In genomic region chr10:71873582-71874182, GRCh38 we compare ENCODE assay signal across 12 cellular contexts. TPM values are rescaled to one million over a fixed set of nuclear protein-coding genes. Genes with fewer than 3 reads are reported as not detected.
DNase-seq lines count a peak whose midpoint lies in the region; ATAC-seq and TF ChIP-seq lines count a peak whose summit lies in the region.
"Had no signal": no experiment of that assay in that cellular context is flagged by ENCODE, and none has a peak within 500 bp of the region (broad histone marks: within the 10 kb centered on the region; RNA-seq: fewer than 3 reads in every experiment).

No MANE protein-coding gene starts in this region.

- no peak for TF ChIP-seq EP300 in SK-N-SH (IDR thresholded peaks at IDR 0.05; ENCODE audit: borderline replicate concordance in 1 of 2, low read depth in 1 of 2, low read length in 1 of 2)

- 91% methylated on average over 7 of the region's 7 CpGs for WGBS in SK-N-SH (ENCODE audit: low lambda C conversion rate)

- H3K4me1 ChIP-seq in SK-N-SH (ENCODE audit: control insufficient read depth in 1 of 2, insufficient read depth in 2 of 2, low read depth in 1 of 2, low read length in 1 of 2): peaks cover 0 to 2% of the 10 kb centered on the region in 2 experiments; a peak in 2 of 4 replicates

- H3K36me3 ChIP-seq in SK-N-SH (replicated peaks in 1 of 2; ENCODE audit: control insufficient read depth in 1 of 2, insufficient read depth in 2 of 2, low read length in 1 of 2): no peaks in the 10 kb centered on the region
- H3K36me3 ChIP-seq: BLaER1, SJSA1 had no signal

- H3K4me3 ChIP-seq in GM12865 (ENCODE audit: low read depth, low read length): no peak overlapping the region
- H3K4me3 ChIP-seq in SK-N-SH (ENCODE audit: low read depth in 2 of 2, low read length in 1 of 2): no peak overlapping the region
- H3K4me3 ChIP-seq in dorsolateral prefrontal cortex: no peak overlapping the region
- H3K4me3 ChIP-seq: BLaER1, SJSA1 had no signal

- no peaks in the 10 kb centered on the region for H3K27me3 Mint-ChIP-seq in T-helper 2 cell treated with Interferon-gamma antibody and Interleukin-4, amounts not matched to agents 5 μg/mL and 100 μg/mL, for 36 hours (ENCODE audit: low read depth)

- POLR2A ChIA-PET in SK-N-SH (lab: Yijun Ruan, JAX): interaction anchor here (0.6 kb wide), 1 partner anchor 67 kb away, joined by 4 read pairs; no protein-coding TSS in a partner anchor

- no peak overlapping the region for H3K4me2 ChIP-seq in SK-N-SH
- H3K4me2 ChIP-seq: BLaER1 had no signal

- no peak overlapping the region for H3K4me3 Mint-ChIP-seq in T-helper 2 cell treated with Interferon-gamma antibody and Interleukin-4, amounts not matched to agents 5 μg/mL and 100 μg/mL, for 36 hours
- H3K4me3 Mint-ChIP-seq: brain had no signal

- no peak for TF ChIP-seq RAD21 in SK-N-SH (IDR thresholded peaks at IDR 0.05; ENCODE audit: low read length)

- intact Hi-C loops in dorsolateral prefrontal cortex (cut with DNase I): no loop called here

- in situ Hi-C loops in G401 (cut with HindIII; ENCODE audit: low sequenced_read_pairs): no loop called here

- DNase-seq in GM12865 (ENCODE audit: low read depth): peak; percentile 95
- DNase-seq in MV-4-11 (lab: John Stamatoyannopoulos, UW): peak; percentile 60
- no peak for DNase-seq in G401 (ENCODE audit: low spot score)
- DNase-seq in SK-N-SH: no peak
- no peak for DNase-seq in T-helper 2 cell treated with Interferon-gamma antibody and Interleukin-4, amounts not matched to agents 5 μg/mL and 100 μg/mL, for 36 hours (ENCODE audit: low spot score)
- no peak for DNase-seq in dorsolateral prefrontal cortex
- DNase-seq: NCI-H1105 treated with DMSO at 0.1 percent for 48 hours had no signal

- H3K27ac ChIP-seq in SK-N-SH (ENCODE audit: low read depth in 2 of 2, low read length in 1 of 2): no peak overlapping the region
- no peak overlapping the region for H3K27ac ChIP-seq in dorsolateral prefrontal cortex
- H3K27ac ChIP-seq: BLaER1, SJSA1 had no signal

- peak; percentile 84 for ATAC-seq in GM19397 (IDR thresholded peaks at IDR 0.05; ENCODE audit: unreplicated experiment)
- peak; percentile 93 for ATAC-seq in HG02938 (IDR thresholded peaks at IDR 0.05; ENCODE audit: unreplicated experiment)

- peaks cover 10% of the 10 kb centered on the region for H3K4me1 Mint-ChIP-seq in T-helper 2 cell treated with Interferon-gamma antibody and Interleukin-4, amounts not matched to agents 5 μg/mL and 100 μg/mL, for 36 hours (ENCODE audit: low read depth)

- H2AFZ ChIP-seq in SK-N-SH (ENCODE audit: low read depth): no peak overlapping the region

- no peaks in the 10 kb centered on the region for H3K79me2 ChIP-seq in SK-N-SH (ENCODE audit: insufficient read depth)

- H3K27me3 ChIP-seq in SK-N-SH (ENCODE audit: insufficient read depth) (no peaks in the 10 kb centered on the region), dorsolateral prefrontal cortex (no peaks in the 10 kb centered on the region)
- H3K27me3 ChIP-seq: BLaER1, SJSA1 had no signal

- H3K27ac Mint-ChIP-seq in T-helper 2 cell treated with Interferon-gamma antibody and Interleukin-4, amounts not matched to agents 5 μg/mL and 100 μg/mL, for 36 hours: no peak overlapping the region

- CTCF ChIA-PET in SK-N-SH (lab: Yijun Ruan, JAX): interaction anchor here (0.5 to 1.9 kb wide), 2 partner anchors 23 to 265 kb away, joined by 4 to 9 read pairs; no protein-coding TSS in a partner anchor

- TF ChIP-seq CTCF in GM12865 (IDR thresholded peaks at IDR 0.05; ENCODE audit: insufficient read depth, low read depth, low read length, missing control alignments) (no peak), SK-N-SH (IDR thresholded peaks at IDR 0.05) (no peak), dorsolateral prefrontal cortex (IDR thresholded peaks at IDR 0.05 in 54 of 56, conservative IDR thresholded peaks at IDR 0.05 in 2 of 56; ENCODE audit: low read depth in 1 of 56, partially characterized antibody in 56 of 56) (no peak)

- H4K20me1 ChIP-seq in SK-N-SH (ENCODE audit: insufficient read depth): no peaks in the 10 kb centered on the region
- H4K20me1 ChIP-seq: BLaER1 had no signal

- H3K9ac ChIP-seq in SK-N-SH: no peak overlapping the region
- H3K9ac ChIP-seq: BLaER1 had no signal

- peaks cover 4% of the 10 kb centered on the region for H3F3A ChIP-seq in SK-N-SH (replicated peaks; ENCODE audit: insufficient read depth)

- H3K9me2 ChIP-seq in SK-N-SH: no peaks in the 10 kb centered on the region

- no peaks in the 10 kb centered on the region for H3K9me3 Mint-ChIP-seq in T-helper 2 cell treated with Interferon-gamma antibody and Interleukin-4, amounts not matched to agents 5 μg/mL and 100 μg/mL, for 36 hours

- H3K9me3 ChIP-seq in SK-N-SH: no peaks in the 10 kb centered on the region
- H3K9me3 ChIP-seq: SJSA1 had no signal

- H3K36me3 Mint-ChIP-seq in T-helper 2 cell treated with Interferon-gamma antibody and Interleukin-4, amounts not matched to agents 5 μg/mL and 100 μg/mL, for 36 hours (ENCODE audit: low read depth): no peaks in the 10 kb centered on the region
- H3K36me3 Mint-ChIP-seq: brain had no signal

TF ChIP-seq in SK-N-SH, 30 proteins besides CTCF, POLR2A, EP300 and RAD21 (continues in another document):
- TF ChIP-seq MAX (IDR thresholded peaks at IDR 0.05; ENCODE audit: low read depth) (no peak), FOSL2 (IDR thresholded peaks at IDR 0.05; ENCODE audit: borderline replicate concordance, low read depth) (no peak), USF1 (IDR thresholded peaks at IDR 0.05; ENCODE audit: borderline replicate concordance, low read depth) (no peak), ZBTB33 (IDR thresholded peaks at IDR 0.05; ENCODE audit: borderline replicate concordance, low read depth) (no peak), FOXM1 (IDR thresholded peaks at IDR 0.05; ENCODE audit: low read depth) (no peak), GABPA (IDR thresholded peaks at IDR 0.05; ENCODE audit: low read depth) (no peak), TCF12 (IDR thresholded peaks at IDR 0.05) (no peak), MEF2A (IDR thresholded peaks at IDR 0.05; ENCODE audit: borderline replicate concordance, low read depth) (no peak), CHD2 (IDR thresholded peaks at IDR 0.05; ENCODE audit: low read length, partially characterized antibody) (no peak), TEAD4 (IDR thresholded peaks at IDR 0.05; ENCODE audit: borderline replicate concordance, insufficient read depth) (no peak), FOXJ3 (CRISPR knock-in tag; IDR thresholded peaks at IDR 0.05) (no peak), NFIC (IDR thresholded peaks at IDR 0.05; ENCODE audit: borderline replicate concordance) (no peak), POLR2AphosphoS5 (IDR thresholded peaks at IDR 0.05; ENCODE audit: low read depth, low read length) (no peak), MXI1 (IDR thresholded peaks at IDR 0.05; ENCODE audit: low read depth, low read length) (no peak), RCOR1 (IDR thresholded peaks at IDR 0.05; ENCODE audit: low read length) (no peak), GATA2 (CRISPR knock-in tag; IDR thresholded peaks at IDR 0.05) (no peak), RFX5 (IDR thresholded peaks at IDR 0.05; ENCODE audit: low read length) (no peak)

RNA-seq across cellular contexts. Expression of gene PSAP, which starts 22.6 kb away (rescaled TPM):
- 582 and 588 TPM in 2 replicates for total RNA-seq in G401 (2014; rRNA removed; shearing (Covaris generic))
- polyA plus RNA-seq in SK-N-SH (2012; rRNA removed): 1,647 and 1,947 TPM in 2 replicates
- polyA plus RNA-seq in SK-N-SH (2012; cell fraction: cytosol; rRNA removed): 1,355 and 1,432 TPM in 2 replicates
- 2,007 and 2,090 TPM in 2 replicates for polyA plus RNA-seq in SK-N-SH (2012; cell fraction: nucleus; rRNA removed)
- total RNA-seq in dorsolateral prefrontal cortex: 1,000 to 10,000 TPM; 1,158 to 1,954 (median 1,559) TPM

Comparison
In these comparisons a context has a peak if more than half of its experiments do, and no peak if none do; other contexts are left out.
1. DNase-seq: peak in GM12865 (single experiment) and MV-4-11 (single experiment); none in G401 (single experiment), SK-N-SH (single experiment), T-helper 2 cell treated with Interferon-gamma antibody and Interleukin-4, amounts not matched to agents 5 μg/mL and 100 μg/mL, for 36 hours (single experiment) and dorsolateral prefrontal cortex (0 of 10).